Comparison of ENCODE assay signal across 32 cellular contexts in genomic region chr13:46659413-46660065, GRCh38.
DNase-seq lines count a peak whose midpoint lies in the region; ATAC-seq, FAIRE-seq and TF ChIP-seq lines count a peak whose summit lies in the region.
"Had no signal": no experiment of that assay in that cellular context is flagged by ENCODE, and none has a peak within 500 bp of the region (broad histone marks: within the 10 kb centered on the region; RNA-seq: fewer than 3 reads in every experiment).

No MANE protein-coding gene starts in this region.

- ATAC-seq in pancreas (peak; percentile 44 to 76 (median 74)), upper lobe of right lung (peak; percentile 43), HG02973 (IDR thresholded peaks at IDR 0.05; ENCODE audit: unreplicated experiment) (no peak)
- ATAC-seq: activated CD4-positive, alpha-beta T cell treated with anti-CD3 and anti-CD28 coated beads for 36 hours; activated CD8-positive, alpha-beta T cell treated with anti-CD3 and anti-CD28 coated beads for 36 hours; foreskin keratinocyte; heart left ventricle had no signal

- no peaks in the 10 kb centered on the region for H3K36me3 ChIP-seq in kidney (ENCODE audit: control insufficient read depth in 1 of 2, insufficient read depth in 2 of 2, low read length in 2 of 2)
- no peaks in the 10 kb centered on the region for H3K36me3 ChIP-seq in pancreas
- H3K36me3 ChIP-seq in upper lobe of right lung: no peaks in the 10 kb centered on the region
- H3K36me3 ChIP-seq: adrenal gland, esophagus muscularis mucosa, heart left ventricle, neural progenitor cell, Peyer's patch, sigmoid colon had no signal

- FAIRE-seq in kidney (lab: Jason Lieb, UNC) (no peak), pancreas (lab: Jason Lieb, UNC) (no peak)
- FAIRE-seq: GM18507, urothelium cell line had no signal

- TF ChIP-seq CTCF in kidney (IDR thresholded peaks at IDR 0.05; ENCODE audit: borderline replicate concordance, extremely low read depth, insufficient read depth) (no peak), pancreas (IDR thresholded peaks at IDR 0.05) (no peak), upper lobe of right lung (IDR thresholded peaks at IDR 0.05) (no peak), GM13976 (IDR thresholded peaks at IDR 0.05; ENCODE audit: borderline replicate concordance, control extremely low read depth, extremely low read depth, insufficient read depth, missing control alignments) (no peak)

- H3K9me3 ChIP-seq in kidney (ENCODE audit: control insufficient read depth in 1 of 2, low read length in 2 of 2) (no peaks in the 10 kb centered on the region), pancreas (no peaks in the 10 kb centered on the region), upper lobe of right lung (no peaks in the 10 kb centered on the region)
- H3K9me3 ChIP-seq: adrenal gland, esophagus muscularis mucosa, heart left ventricle, Peyer's patch, sigmoid colon had no signal

- H3K4me1 ChIP-seq in kidney (ENCODE audit: control insufficient read depth in 1 of 2, insufficient read depth in 1 of 2, low read depth in 1 of 2, low read length in 2 of 2) (peaks cover 34 to 59% of the 10 kb centered on the region in 2 donors), pancreas (peaks cover 0 to 46% (median 25%) of the 10 kb centered on the region in 3 donors), upper lobe of right lung (peaks cover 31% of the 10 kb centered on the region)

- H3K27me3 ChIP-seq in pancreas (no peaks in the 10 kb centered on the region), upper lobe of right lung (no peaks in the 10 kb centered on the region)
- H3K27me3 ChIP-seq: adrenal gland, esophagus muscularis mucosa, foreskin keratinocyte, heart left ventricle, neural progenitor cell, Peyer's patch, sigmoid colon had no signal

- DNase-seq in SIG-M5 treated with dmso at 0.1 percent for 504 hours (lab: John Stamatoyannopoulos, UW; ENCODE audit: unreplicated experiment): peak; percentile 42
- DNase-seq in SIG-M5 (lab: John Stamatoyannopoulos, UW): no peak
- DNase-seq in kidney: no peak
- peak in 2 of 6 donors; percentile 18 to 31 for DNase-seq in pancreas
- no peak for DNase-seq in upper lobe of right lung
- DNase-seq in GM13976 (ENCODE audit: low spot score): no peak
- DNase-seq in germinal center (ENCODE audit: low spot score): no peak
- DNase-seq: 8988T; activated CD4-positive, alpha-beta T cell treated with anti-CD3 and anti-CD28 coated beads for 36 hours; activated CD8-positive, alpha-beta T cell treated with anti-CD3 and anti-CD28 coated beads for 36 hours; activated naive CD4-positive, alpha-beta T cell treated with anti-CD3 and anti-CD28 coated beads, Interleukin-2, amount 10 ng/mL, durations not matched to agents 7 days and 5 days; adrenal gland; cerebellar nuclear complex; foreskin keratinocyte; H7; heart left ventricle; Karpas-422; kidney glomerular epithelial cell; MV-4-11; NCI-H1436; NCI-H2081 treated with DMSO at 0.1 percent for 48 hours; NCI-H345; NCI-H774; Peyer's patch; SHP77; sigmoid colon; stimulated activated CD4-positive, alpha-beta T cell treated with anti-CD3 and anti-CD28 coated beads, Interleukin-4, amount 100 ng/mL, for 4 hours had no signal

- in situ Hi-C loops in GM13976 (cut with MboI; ENCODE audit: low sequenced_read_pairs, unreplicated experiment): no loop called here

- H3K4me3 ChIP-seq in kidney (ENCODE audit: low read length in 2 of 2) (peak overlapping the region; percentile 0 to 11), pancreas (no peak overlapping the region), upper lobe of right lung (no peak overlapping the region)
- H3K4me3 ChIP-seq: adrenal gland, esophagus muscularis mucosa, heart left ventricle, neural progenitor cell, Peyer's patch, sigmoid colon had no signal

- peak overlapping the region; percentile 82 to 85 for H3K27ac ChIP-seq in kidney (ENCODE audit: low read depth in 2 of 2, low read length in 2 of 2)
- peak overlapping the region in 2 of 4 donors; percentile 4 to 28 for H3K27ac ChIP-seq in pancreas
- no peak overlapping the region for H3K27ac ChIP-seq in upper lobe of right lung
- H3K27ac ChIP-seq: adrenal gland, esophagus muscularis mucosa, foreskin keratinocyte, neural progenitor cell had no signal

- intact Hi-C loops in kidney (cut with DNase I): no loop called here
- intact Hi-C loops in pancreas (cut with DNase I): no loop called here
- intact Hi-C loops in upper lobe of right lung (cut with DNase I): no loop called here

- WGBS in pancreas, 2 donors: 58 to 59% methylated on average over 6 of the region's 6 CpGs

- no peak overlapping the region for H3K9ac ChIP-seq in kidney (ENCODE audit: low read length in 2 of 2)
- H3K9ac ChIP-seq: neural progenitor cell had no signal

Comparison
In these comparisons a context has a peak if more than half of its experiments do, and no peak if none do; other contexts are left out.
1. H3K4me3 ChIP-seq: peak in kidney (2 of 2); none in pancreas (0 of 4) and upper lobe of right lung (single experiment).